38 cellular contexts compared by ENCODE assay signal in genomic region chr5:174186096-174186495, GRCh38.
"Had no signal": no experiment of that assay in that cellular context is flagged by ENCODE, and none has a peak within 500 bp of the region (broad histone marks: within the 10 kb centered on the region; RNA-seq: fewer than 3 reads in every experiment).

No MANE protein-coding gene starts in this region.

- H3K36me3 Mint-ChIP-seq: activated CD4-positive, alpha-beta memory T cell treated with anti-CD3 and anti-CD28 coated beads for 36 hours; activated naive CD4-positive, alpha-beta T cell treated with anti-CD3 and anti-CD28 coated beads, Interleukin-2, amount 50 U/mL, for 72 hours; activated naive CD8-positive, alpha-beta T cell treated with anti-CD3 and anti-CD28 coated beads for 36 hours had no signal

- H3K9me3 Mint-ChIP-seq: activated CD4-positive, alpha-beta memory T cell treated with anti-CD3 and anti-CD28 coated beads for 36 hours; activated CD4-positive, alpha-beta T cell treated with anti-CD3 and anti-CD28 coated beads, Interleukin-2, amount 10 ng/mL, durations not matched to agents 24 days and 14 days; activated CD8-positive, alpha-beta T cell treated with anti-CD3 and anti-CD28 coated beads for 36 hours; activated naive CD4-positive, alpha-beta T cell treated with anti-CD3 and anti-CD28 coated beads for 36 hours; activated naive CD8-positive, alpha-beta T cell treated with anti-CD3 and anti-CD28 coated beads for 36 hours; activated T-cell treated with anti-CD3 and anti-CD28 coated beads, Interleukin-2, amount 50 U/mL, for 4 hours; activated T-cell treated with anti-CD3 and anti-CD28 coated beads, Interleukin-2, amount 50 U/mL, for 72 hours; activated T-helper 1 cell treated with anti-CD3 and anti-CD28 coated beads, Interleukin-12 subunit alpha, Interleukin-12 subunit beta, Interleukin-2, Interleukin-4 antibody, amounts not matched to agents 30 ng/mL and 10 ng/mL and 1 ng/mL, durations not matched to agents 14 hours and 24 hours and 36 hours; activated T-helper 17 cell treated with anti-CD3 and anti-CD28 coated beads, Interleukin-2, amount 50 U/mL, for 72 hours; central memory CD8-positive, alpha-beta T cell; T-helper 1 cell treated with Interleukin-12 subunit alpha and Interleukin-12 subunit beta and Interleukin-4 antibody, amounts not matched to agents 30 μg/mL and 1 μg/mL, for 36 hours; T-helper 2 cell treated with Interferon-gamma antibody and Interleukin-4, amounts not matched to agents 5 μg/mL and 100 μg/mL, for 36 hours had no signal

- H3K27ac Mint-ChIP-seq: activated CD4-positive, alpha-beta memory T cell treated with anti-CD3 and anti-CD28 coated beads for 36 hours; activated CD4-positive, alpha-beta T cell treated with anti-CD3 and anti-CD28 coated beads, Interleukin-2, amount 10 ng/mL, durations not matched to agents 24 days and 14 days; activated CD8-positive, alpha-beta T cell treated with anti-CD3 and anti-CD28 coated beads for 36 hours; activated naive CD4-positive, alpha-beta T cell treated with anti-CD3 and anti-CD28 coated beads for 36 hours; activated naive CD4-positive, alpha-beta T cell treated with anti-CD3 and anti-CD28 coated beads, Interleukin-2, amount 50 U/mL, for 72 hours; activated naive CD8-positive, alpha-beta T cell treated with anti-CD3 and anti-CD28 coated beads for 36 hours; activated T-cell treated with anti-CD3 and anti-CD28 coated beads, Interleukin-2, amount 50 U/mL, for 72 hours; activated T-helper 1 cell treated with anti-CD3 and anti-CD28 coated beads, Interleukin-12 subunit alpha, Interleukin-12 subunit beta, Interleukin-2, Interleukin-4 antibody, amounts not matched to agents 30 ng/mL and 10 ng/mL and 1 ng/mL, durations not matched to agents 14 hours and 24 hours and 36 hours; activated T-helper 17 cell treated with anti-CD3 and anti-CD28 coated beads, Interleukin-2, amount 50 U/mL, for 72 hours; T-helper 1 cell treated with Interleukin-12 subunit alpha and Interleukin-12 subunit beta and Interleukin-4 antibody, amounts not matched to agents 30 μg/mL and 1 μg/mL, for 36 hours; T-helper 2 cell treated with Interferon-gamma antibody and Interleukin-4, amounts not matched to agents 5 μg/mL and 100 μg/mL, for 36 hours had no signal

- H3K4me3 ChIP-seq: adrenal gland, body of pancreas, breast epithelium had no signal

- DNase-seq: activated CD4-positive, alpha-beta memory T cell treated with anti-CD3 and anti-CD28 coated beads for 36 hours; activated CD4-positive, alpha-beta T cell treated with anti-CD3 and anti-CD28 coated beads for 1 hour; activated CD4-positive, alpha-beta T cell treated with anti-CD3 and anti-CD28 coated beads for 4 hours; activated CD4-positive, alpha-beta T cell treated with anti-CD3 and anti-CD28 coated beads, Interleukin-2, amount 10 ng/mL, durations not matched to agents 24 days and 14 days; activated CD4-positive, alpha-beta T cell treated with anti-CD3 and anti-CD28 coated beads, Interleukin-2, amount 50 U/mL, for 1 hour; activated CD4-positive, alpha-beta T cell treated with anti-CD3 and anti-CD28 coated beads, Interleukin-2, amount 50 U/mL, for 4 hours; activated CD4-positive, CD25-positive, alpha-beta regulatory T cell; activated CD8-positive, alpha-beta memory T cell treated with anti-CD3 and anti-CD28 coated beads, Interleukin-2, amount 50 U/mL, for 4 hours; activated CD8-positive, alpha-beta T cell treated with anti-CD3 and anti-CD28 coated beads for 36 hours; activated effector memory CD4-positive, alpha-beta T cell treated with anti-CD3 and anti-CD28 coated beads, Interleukin-2, amount 50 U/mL, for 16 hours; activated gamma-delta T cell treated with Interleukin-2 at 50 U/mL for 16 hours; activated naive CD4-positive, alpha-beta T cell; activated naive CD4-positive, alpha-beta T cell treated with anti-CD3 and anti-CD28 coated beads for 36 hours; activated naive CD4-positive, alpha-beta T cell treated with anti-CD3 and anti-CD28 coated beads, Interleukin-2, amount 50 U/mL, for 16 hours; activated naive CD8-positive, alpha-beta T cell treated with anti-CD3 and anti-CD28 coated beads for 36 hours; activated T-cell treated with anti-CD3 and anti-CD28 coated beads for 4 hours; activated T-cell treated with anti-CD3 and anti-CD28 coated beads, Interleukin-2, amount 50 U/mL, for 1 hour; activated T-cell treated with anti-CD3 and anti-CD28 coated beads, Interleukin-2, amount 50 U/mL, for 4 hours; activated T-cell treated with anti-CD3 and anti-CD28 coated beads, Interleukin-2, amount 50 U/mL, for 72 hours; amniotic stem cell; aorta; body of pancreas; brain microvascular endothelial cell; caudate nucleus; cerebellar nuclear complex; T-helper 1 cell; T-helper 2 cell; T-helper 9 cell had no signal

- H3K27me3 Mint-ChIP-seq: activated CD4-positive, alpha-beta T cell treated with anti-CD3 and anti-CD28 coated beads, Interleukin-2, amount 10 ng/mL, durations not matched to agents 24 days and 14 days had no signal

- H3K4me1 Mint-ChIP-seq: activated CD4-positive, alpha-beta T cell treated with anti-CD3 and anti-CD28 coated beads, Interleukin-2, amount 10 ng/mL, durations not matched to agents 24 days and 14 days; activated naive CD8-positive, alpha-beta T cell treated with anti-CD3 and anti-CD28 coated beads for 36 hours; activated T-helper 17 cell treated with anti-CD3 and anti-CD28 coated beads, Interleukin-2, amount 50 U/mL, for 72 hours; central memory CD8-positive, alpha-beta T cell had no signal

- H3K27ac ChIP-seq: adrenal gland, body of pancreas, brain microvascular endothelial cell, breast epithelium, VCaP had no signal

- H3K4me3 Mint-ChIP-seq: activated CD4-positive, alpha-beta memory T cell treated with anti-CD3 and anti-CD28 coated beads for 36 hours; activated CD4-positive, alpha-beta T cell treated with anti-CD3 and anti-CD28 coated beads, Interleukin-2, amount 10 ng/mL, durations not matched to agents 24 days and 14 days; activated CD8-positive, alpha-beta T cell treated with anti-CD3 and anti-CD28 coated beads for 36 hours; activated naive CD4-positive, alpha-beta T cell treated with anti-CD3 and anti-CD28 coated beads for 36 hours; activated naive CD8-positive, alpha-beta T cell treated with anti-CD3 and anti-CD28 coated beads for 36 hours; activated T-cell treated with anti-CD3 and anti-CD28 coated beads, Interleukin-2, amount 50 U/mL, for 4 hours; activated T-cell treated with anti-CD3 and anti-CD28 coated beads, Interleukin-2, amount 50 U/mL, for 72 hours; activated T-helper 1 cell treated with anti-CD3 and anti-CD28 coated beads, Interleukin-12 subunit alpha, Interleukin-12 subunit beta, Interleukin-2, Interleukin-4 antibody, amounts not matched to agents 30 ng/mL and 10 ng/mL and 1 ng/mL, durations not matched to agents 14 hours and 24 hours and 36 hours; activated T-helper 17 cell treated with anti-CD3 and anti-CD28 coated beads, Interleukin-2, amount 50 U/mL, for 72 hours; central memory CD8-positive, alpha-beta T cell; T-helper 1 cell treated with Interleukin-12 subunit alpha and Interleukin-12 subunit beta and Interleukin-4 antibody, amounts not matched to agents 30 μg/mL and 1 μg/mL, for 36 hours; T-helper 2 cell treated with Interferon-gamma antibody and Interleukin-4, amounts not matched to agents 5 μg/mL and 100 μg/mL, for 36 hours had no signal

- ATAC-seq: activated CD4-positive, CD25-positive, alpha-beta regulatory T cell treated with anti-CD3 and anti-CD28 coated beads, Interleukin-2, amount 50 U/mL, for 24 hours; activated CD8-positive, alpha-beta T cell treated with anti-CD3 and anti-CD28 coated beads for 36 hours; activated naive CD4-positive, alpha-beta T cell treated with anti-CD3 and anti-CD28 coated beads, Interleukin-2, amount 50 U/mL, for 72 hours; activated T-cell treated with anti-CD3 and anti-CD28 coated beads, Interleukin-2, amount 50 U/mL, for 4 hours; activated T-cell treated with anti-CD3 and anti-CD28 coated beads, Interleukin-2, amount 50 U/mL, for 72 hours; activated T-helper 17 cell treated with anti-CD3 and anti-CD28 coated beads, Interleukin-2, amount 50 U/mL, for 72 hours; body of pancreas had no signal
